7 cellular contexts compared by ENCODE assay signal in the genomic region with DNA sequence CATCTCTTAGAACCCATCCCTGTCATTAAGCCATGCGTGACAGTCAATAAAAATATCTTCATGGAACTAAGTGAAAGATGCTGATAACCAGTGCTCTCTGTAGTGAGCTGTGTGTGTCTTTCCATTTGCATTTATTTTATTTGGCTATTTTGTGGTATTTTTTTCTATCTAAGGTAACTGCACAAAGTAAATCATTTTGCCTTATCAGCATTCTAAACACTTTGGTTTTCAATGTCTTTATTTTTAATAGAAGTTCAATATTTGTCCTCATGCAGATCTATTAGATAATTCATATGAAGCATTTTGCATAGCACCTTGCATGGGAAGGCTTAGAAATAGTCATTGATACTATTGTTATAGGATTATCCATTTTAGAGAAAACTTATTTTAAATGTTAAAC.
"Had no signal": no experiment of that assay in that cellular context is flagged by ENCODE, and none has a peak within 500 bp of the region (broad histone marks: within the 10 kb centered on the region; RNA-seq: fewer than 3 reads in every experiment).

No MANE protein-coding gene starts in this region.

- ATAC-seq: GM12878 had no signal

- FAIRE-seq: G401.6, GM12878, GM12892, GM18507, GM19239 had no signal

- H3K4me3 ChIP-seq: GM12878 had no signal

- DNase-seq: GDM1, GF-D8 had no signal
